ENCODE assay signal across 1 cellular context in the genomic region with DNA sequence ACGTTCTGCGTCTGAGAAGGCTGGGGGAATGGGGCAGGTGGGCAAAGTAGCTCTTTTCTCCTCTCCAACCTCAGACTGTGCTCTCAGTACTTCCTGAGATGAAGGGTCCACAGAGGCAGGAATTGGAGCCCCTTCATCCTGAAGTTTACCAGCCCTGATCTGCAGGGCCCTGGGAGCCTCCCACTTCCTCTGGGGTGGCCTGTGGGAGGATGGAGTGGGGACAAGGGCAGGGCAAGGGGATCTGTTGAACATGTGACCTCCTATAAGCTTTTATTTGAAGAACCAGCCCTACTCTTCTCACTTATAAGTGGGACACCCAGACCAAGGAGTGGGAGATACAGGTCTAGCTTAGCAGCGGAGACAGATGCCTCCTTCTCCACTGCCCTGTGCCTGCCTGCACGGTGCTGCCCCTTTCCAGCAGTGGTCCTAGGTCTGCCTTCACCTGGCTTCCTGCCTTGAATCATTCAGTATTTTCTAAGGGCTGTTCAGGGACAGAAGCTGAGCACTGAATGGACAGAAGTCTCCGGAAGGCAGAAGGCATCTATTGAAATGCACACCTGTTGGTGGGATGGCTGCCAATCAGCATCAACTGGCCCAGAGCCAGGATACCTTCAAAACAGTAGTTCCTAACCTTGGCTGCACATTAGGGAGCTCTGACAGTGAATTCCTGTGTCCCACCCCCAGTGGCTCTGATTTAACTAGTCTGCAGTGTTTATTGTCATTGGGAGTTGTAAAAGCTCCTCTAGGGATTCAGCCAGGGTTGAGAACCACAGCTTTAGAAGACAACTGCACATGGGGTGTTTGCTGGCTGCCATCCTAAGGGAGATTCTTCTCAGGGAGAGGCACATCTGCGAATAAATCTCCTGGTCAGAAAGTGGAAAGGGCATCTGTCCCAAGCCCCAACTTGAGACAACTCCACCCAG.
TF ChIP-seq lines count a peak whose summit lies in the region.

No MANE protein-coding gene starts in this region.

TF ChIP-seq in IMR-90, 13 proteins besides CTCF, POLR2A, EP300 and RAD21 (continued from another document):
- TF ChIP-seq FOS (IDR thresholded peaks at IDR 0.05; ENCODE audit: low read depth, low read length) (no peak), MAFK (IDR thresholded peaks at IDR 0.05; ENCODE audit: low read depth, low read length) (no peak), CHD1 (IDR thresholded peaks at IDR 0.05; ENCODE audit: low read depth, low read length) (no peak), NFE2L2 (IDR thresholded peaks at IDR 0.05; ENCODE audit: low read depth, low read length) (no peak), MAZ (IDR thresholded peaks at IDR 0.05; ENCODE audit: borderline replicate concordance, low read depth, low read length) (no peak), SMC3 (IDR thresholded peaks at IDR 0.05; ENCODE audit: low read depth, low read length) (no peak), RFX5 (IDR thresholded peaks at IDR 0.05; ENCODE audit: low read depth, low read length) (no peak), CEBPB (IDR thresholded peaks at IDR 0.05; ENCODE audit: low read depth, low read length) (no peak)
- TF ChIP-seq, protein P1, sequence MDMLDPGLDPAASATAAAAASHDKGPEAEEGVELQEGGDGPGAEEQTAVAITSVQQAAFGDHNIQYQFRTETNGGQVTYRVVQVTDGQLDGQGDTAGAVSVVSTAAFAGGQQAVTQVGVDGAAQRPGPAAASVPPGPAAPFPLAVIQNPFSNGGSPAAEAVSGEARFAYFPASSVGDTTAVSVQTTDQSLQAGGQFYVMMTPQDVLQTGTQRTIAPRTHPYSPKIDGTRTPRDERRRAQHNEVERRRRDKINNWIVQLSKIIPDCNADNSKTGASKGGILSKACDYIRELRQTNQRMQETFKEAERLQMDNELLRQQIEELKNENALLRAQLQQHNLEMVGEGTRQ (IDR thresholded peaks at IDR 0.05; ENCODE audit: low read depth, low read length): no peak
